1 cellular context compared by ENCODE assay signal in genomic region chr3:69326821-69327433, GRCh38.
TF ChIP-seq lines count a peak whose summit lies in the region.

No MANE protein-coding gene starts in this region.

TF ChIP-seq in GM12878, 131 proteins besides CTCF, POLR2A, EP300 and RAD21 (continued from another document and continues in another):
- TF ChIP-seq ZNF217 (IDR thresholded peaks at IDR 0.05) (0 out of 2 replicates have a peak, but pooled peaks have one; percentile 42), CBX3 (IDR thresholded peaks at IDR 0.05; ENCODE audit: borderline replicate concordance, low read depth) (no peak), PRDM15 (CRISPR knock-in tag; IDR thresholded peaks at IDR 0.05) (no peak), REST (IDR thresholded peaks at IDR 0.05; ENCODE audit: low read depth, low read length) (no peak), SKIL (IDR thresholded peaks at IDR 0.05; ENCODE audit: low read depth, poor library complexity, severe bottlenecking) (peak; percentile 87), ZZZ3 (IDR thresholded peaks at IDR 0.05; ENCODE audit: control insufficient read depth, insufficient read length, low read depth) (no peak), SP1 (IDR thresholded peaks at IDR 0.05; ENCODE audit: low read depth, low read length) (peak; percentile 28), YY1 (IDR thresholded peaks at IDR 0.05; ENCODE audit: low read depth, low read length) (peak; percentile 31; the same call in 1 of the 2 replicates), BHLHE40 (IDR thresholded peaks at IDR 0.05; ENCODE audit: borderline replicate concordance in 1 of 2, low read depth in 2 of 2, low read length in 1 of 2) (peak; percentile 54 to 81; a peak in 3 of 4 replicates), JUNB (IDR thresholded peaks at IDR 0.05) (peak; percentile 34), ZBED1 (IDR thresholded peaks at IDR 0.05; ENCODE audit: borderline replicate concordance) (no peak), BCL11A (IDR thresholded peaks at IDR 0.05; ENCODE audit: low read depth, low read length) (peak; percentile 48; the same call in 1 of the 2 replicates), RAD51 (IDR thresholded peaks at IDR 0.05) (no peak; the same call in 1 of the 2 replicates), EED (IDR thresholded peaks at IDR 0.05; ENCODE audit: low read depth) (peak; percentile 91), KAT2A (conservative IDR thresholded peaks at IDR 0.05; ENCODE audit: control insufficient read depth, low read depth, low read length) (no peak), MAX (IDR thresholded peaks at IDR 0.05; ENCODE audit: low read depth, low read length) (no peak), ZNF687 (IDR thresholded peaks at IDR 0.05) (peak; percentile 52; the same call in 1 of the 2 replicates), ZNF592 (IDR thresholded peaks at IDR 0.05) (peak; percentile 68; the same call in 1 of the 2 replicates), HDAC2 (IDR thresholded peaks at IDR 0.05) (no peak), NBN (IDR thresholded peaks at IDR 0.05) (peak; percentile 66), POU2F2 (IDR thresholded peaks at IDR 0.05; ENCODE audit: borderline replicate concordance, low read depth, low read length) (peak; percentile 57; the same call in 1 of the 3 replicates), JUND (IDR thresholded peaks at IDR 0.05; ENCODE audit: low read depth, low read length) (no peak), ETV6 (conservative IDR thresholded peaks at IDR 0.05 in 1 of 2, IDR thresholded peaks at IDR 0.05 in 1 of 2; ENCODE audit: borderline replicate concordance in 1 of 2, low read depth in 1 of 2) (peak in 1 of 2 experiments; percentile 68; a peak in 1 of 4 replicates), EZH2 (IDR thresholded peaks at IDR 0.05; ENCODE audit: borderline replicate concordance, control insufficient read depth, low read depth, low read length) (no peak), FOXK2 (IDR thresholded peaks at IDR 0.05) (no peak; the same call in 1 of the 2 replicates), SIN3A (IDR thresholded peaks at IDR 0.05; ENCODE audit: low read depth, low read length) (no peak), ZBTB40 (IDR thresholded peaks at IDR 0.05; ENCODE audit: borderline replicate concordance) (no peak), MXI1 (IDR thresholded peaks at IDR 0.05; ENCODE audit: low read depth, low read length) (peak; percentile 57; the same call in 1 of the 2 replicates), MYC (IDR thresholded peaks at IDR 0.05; ENCODE audit: insufficient read depth, insufficient read length, insufficient replicate concordance, low read length, severe bottlenecking) (no peak), HCFC1 (IDR thresholded peaks at IDR 0.05; ENCODE audit: low read length) (no peak), PAX8 (IDR thresholded peaks at IDR 0.05) (no peak), ZNF274 (IDR thresholded peaks at IDR 0.05; ENCODE audit: insufficient read depth, insufficient read length) (no peak), CREM (IDR thresholded peaks at IDR 0.05; ENCODE audit: low read depth) (peak; percentile 68), FOXM1 (IDR thresholded peaks at IDR 0.05; ENCODE audit: low read depth, low read length) (peak; percentile 85; the same call in 1 of the 2 replicates)
